Comparison of ENCODE assay signal across 11 cellular contexts in the genomic region with DNA sequence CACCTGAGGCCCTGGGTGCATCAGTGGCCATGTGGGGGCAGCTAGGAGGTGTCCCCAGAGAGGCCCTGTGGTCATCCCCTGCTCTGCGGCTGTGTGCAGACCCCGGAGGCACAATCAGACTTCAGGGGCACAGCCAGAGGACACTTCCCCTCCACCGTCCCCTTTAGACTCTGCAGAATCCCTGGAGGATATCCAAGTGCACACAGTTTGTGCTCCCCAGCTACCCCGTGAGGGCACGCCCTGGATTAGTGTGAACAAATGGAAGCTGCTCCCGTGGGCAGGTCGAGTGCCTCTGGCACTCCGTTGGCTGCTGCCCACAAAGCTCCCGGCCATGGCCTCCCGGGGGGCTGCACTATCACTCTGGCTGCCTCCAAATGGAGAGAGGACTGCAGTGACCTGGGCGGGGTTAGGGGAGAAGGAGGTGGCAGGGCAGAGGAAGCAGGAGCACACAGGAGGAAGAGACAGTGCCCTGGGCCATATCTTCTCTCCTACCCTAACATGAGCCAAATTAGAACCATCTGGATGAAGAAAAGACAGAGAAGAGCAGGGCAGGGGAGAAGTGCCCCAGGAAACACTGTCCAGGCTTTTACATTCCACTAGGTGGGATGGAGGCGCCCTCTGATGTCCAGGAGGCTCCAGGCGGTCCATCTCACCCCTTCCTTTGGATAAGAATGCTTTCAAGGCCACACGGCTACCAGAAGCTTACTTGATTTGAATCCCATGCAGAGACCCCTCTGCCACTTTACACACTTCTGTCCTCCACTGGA. TPM values are rescaled to one million over a fixed set of nuclear protein-coding genes. Genes with fewer than 3 reads are reported as not detected.
DNase-seq lines count a peak whose midpoint lies in the region; ATAC-seq and TF ChIP-seq lines count a peak whose summit lies in the region.
"Had no signal": no experiment of that assay in that cellular context is flagged by ENCODE, and none has a peak within 500 bp of the region (broad histone marks: within the 10 kb centered on the region; RNA-seq: fewer than 3 reads in every experiment).

No MANE protein-coding gene starts in this region.

- peaks cover 2% of the 10 kb centered on the region for H3K9me3 Mint-ChIP-seq in osteocyte (ENCODE audit: unreplicated experiment)
- peaks cover 11 to 15% of the 10 kb centered on the region in 2 donors for H3K9me3 Mint-ChIP-seq in stimulated activated naive CD8-positive, alpha-beta T cell treated with anti-CD3 and anti-CD28 coated beads, Interleukin-15, amount 100 ng/mL, for 72 hours

- H3K27me3 Mint-ChIP-seq in osteocyte (ENCODE audit: unreplicated experiment): no peaks in the 10 kb centered on the region
- H3K27me3 Mint-ChIP-seq in stimulated activated naive CD8-positive, alpha-beta T cell treated with anti-CD3 and anti-CD28 coated beads, Interleukin-15, amount 100 ng/mL, for 72 hours: no peaks in the 10 kb centered on the region

- no peak overlapping the region for H3K4me3 Mint-ChIP-seq in osteocyte (ENCODE audit: unreplicated experiment)
- no peak overlapping the region for H3K4me3 Mint-ChIP-seq in stimulated activated naive CD8-positive, alpha-beta T cell treated with anti-CD3 and anti-CD28 coated beads, Interleukin-15, amount 100 ng/mL, for 72 hours

- no peak overlapping the region for H3K27ac Mint-ChIP-seq in osteocyte (ENCODE audit: unreplicated experiment)
- H3K27ac Mint-ChIP-seq in stimulated activated naive CD8-positive, alpha-beta T cell treated with anti-CD3 and anti-CD28 coated beads, Interleukin-15, amount 100 ng/mL, for 72 hours: no peak overlapping the region

- ATAC-seq in stimulated activated naive CD8-positive, alpha-beta T cell treated with anti-CD3 and anti-CD28 coated beads, Interleukin-15, amount 100 ng/mL, for 72 hours: no peak
- ATAC-seq: GM12878 had no signal

- TF ChIP-seq CTCF in LNCAP (IDR thresholded peaks at IDR 0.05) (peak; percentile 33; the same call in 1 of the 2 replicates), osteocyte (IDR thresholded peaks at IDR 0.05) (peak; percentile 46)

- H3K4me1 Mint-ChIP-seq in osteocyte (ENCODE audit: unreplicated experiment): peaks cover 21% of the 10 kb centered on the region
- peaks cover 24% of the 10 kb centered on the region for H3K4me1 Mint-ChIP-seq in stimulated activated naive CD8-positive, alpha-beta T cell treated with anti-CD3 and anti-CD28 coated beads, Interleukin-15, amount 100 ng/mL, for 72 hours

- in situ Hi-C loops in T47D (cut with HindIII; ENCODE audit: low pct_unique_long_range_greater_than_20kb, low sequenced_read_pairs): no loop called here

- DNase-seq in NCI-H82 (lab: John Stamatoyannopoulos, UW) (peak; percentile 36), NCI-H82 treated with DMSO at 0.1 percent for 48 hours (lab: John Stamatoyannopoulos, UW; ENCODE audit: unreplicated experiment) (no peak), T47D (ENCODE audit: low read depth in 1 of 2, low spot score in 1 of 2) (peak; percentile 29 to 43), osteocyte (ENCODE audit: extremely low spot score, unreplicated experiment) (no peak), NCI-H524 treated with DMSO at 0.1 percent for 48 hours (lab: John Stamatoyannopoulos, UW) (no peak), NOMO-1 treated with dmso at 0.1 percent for 144 hours (lab: John Stamatoyannopoulos, UW; ENCODE audit: unreplicated experiment) (no peak)
- no peak for DNase-seq in stimulated activated naive CD8-positive, alpha-beta T cell treated with anti-CD3 and anti-CD28 coated beads, Interleukin-15, amount 100 ng/mL, for 72 hours
- DNase-seq: NCI-H1417, ovary had no signal

- no peaks in the 10 kb centered on the region for H3K36me3 Mint-ChIP-seq in osteocyte (ENCODE audit: unreplicated experiment)

RNA-seq across cellular contexts. Expression of a gene that starts 29.5 kb away (rescaled TPM):
- 45.4 and 50.8 TPM in 2 replicates for total RNA-seq in osteocyte

Comparison
In these comparisons a context has a peak if more than half of its experiments do, and no peak if none do; other contexts are left out.
1. DNase-seq: peak in NCI-H82 (single experiment) and T47D (2 of 2); none in NCI-H82 treated with DMSO at 0.1 percent for 48 hours (single experiment), osteocyte (single experiment), stimulated activated naive CD8-positive, alpha-beta T cell treated with anti-CD3 and anti-CD28 coated beads, Interleukin-15, amount 100 ng/mL, for 72 hours (0 of 2), NCI-H524 treated with DMSO at 0.1 percent for 48 hours (single experiment) and NOMO-1 treated with dmso at 0.1 percent for 144 hours (single experiment).